ENCODE assay signal across 8 cellular contexts in the genomic region with DNA sequence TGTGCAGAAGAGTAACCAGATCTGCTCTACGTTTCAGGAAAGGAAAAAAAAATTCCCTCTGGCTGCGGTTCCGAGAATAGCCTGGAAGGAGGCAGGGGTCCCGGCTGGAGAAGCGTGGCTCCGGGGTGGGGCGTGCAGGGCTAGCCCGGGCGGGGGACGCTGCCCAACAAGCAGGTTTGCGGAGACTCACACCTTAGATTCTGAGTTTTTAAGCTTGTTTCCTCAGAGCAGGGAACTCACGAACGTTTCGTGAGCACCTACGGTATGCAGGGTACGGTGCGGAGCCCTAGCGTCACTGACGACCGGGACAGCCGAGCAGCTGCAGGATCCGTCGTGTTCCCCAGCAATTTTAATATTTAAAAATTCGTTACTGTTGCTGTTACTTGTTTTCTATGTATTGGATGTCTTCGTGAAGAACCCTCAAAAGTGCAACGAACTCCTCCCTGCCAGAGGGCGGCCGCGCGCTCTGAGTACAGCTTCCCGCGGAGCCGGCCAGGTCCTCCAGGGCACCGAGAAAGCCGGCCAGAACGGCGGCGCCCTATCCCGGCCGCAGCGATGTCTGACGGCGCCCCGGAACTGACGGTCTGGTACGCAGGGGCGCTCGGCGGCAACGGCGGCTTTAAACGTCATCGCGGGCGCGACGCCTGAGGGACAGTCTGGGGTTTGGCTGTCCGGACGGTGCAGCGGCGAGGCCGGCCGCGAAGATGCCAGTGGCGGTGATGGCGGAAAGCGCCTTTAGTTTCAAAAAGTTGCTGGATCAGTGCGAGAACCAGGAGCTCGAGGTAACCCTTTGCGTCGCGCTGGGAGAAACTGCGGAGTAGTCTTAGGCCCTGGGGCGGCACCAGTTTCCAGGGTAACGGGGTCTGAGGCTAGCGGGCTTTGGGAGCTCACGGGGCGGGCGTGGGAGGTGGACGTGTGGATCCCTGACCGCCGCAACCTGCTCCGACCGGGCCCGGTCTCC. TPM values are rescaled to one million over a fixed set of nuclear protein-coding genes. Genes with fewer than 3 reads are reported as not detected.
A peak's percentile ranks its signal among the peaks of the same experiment; 100 is the strongest.
DNase-seq lines count a peak whose midpoint lies in the region; ATAC-seq, FAIRE-seq and TF ChIP-seq lines count a peak whose summit lies in the region.

COPS8 (plus strand) TSS at position 629 of the 961 bp plus-strand sequence; CDS start at position 705, 76 bp downstream.

- no peaks in the 10 kb centered on the region for H3K27me3 ChIP-seq in keratinocyte (ENCODE audit: control insufficient read depth, extremely low read depth, insufficient read depth, low read length)

- peak within 1 kb of the TSS; percentile 96 for H3K4me2 ChIP-seq in keratinocyte (ENCODE audit: control insufficient read depth, extremely low read depth, insufficient read depth, low read depth, low read length)

- no peaks in the 10 kb centered on the region for H3K9me3 ChIP-seq in keratinocyte (ENCODE audit: control insufficient read depth, low read depth, low read length)

- H3K9me1 ChIP-seq in keratinocyte (ENCODE audit: control insufficient read depth, extremely low read depth, insufficient read depth, low read length): no peaks in the 10 kb centered on the region

- H3K4me1 ChIP-seq in keratinocyte (ENCODE audit: control insufficient read depth, extremely low read depth, insufficient read depth, low read length): peaks cover 10% of the 10 kb centered on the region

- TF ChIP-seq POLR2A in GM19099 (IDR thresholded peaks at IDR 0.05; ENCODE audit: extremely low read depth, insufficient read length, low read depth): peak; percentile 92

- dilution Hi-C loops in keratinocyte (cut with MboI; ENCODE audit: extremely low pct_ligation_motif_present, low sequenced_read_pairs): no loop called here

- peak within 1 kb of the TSS; percentile 92 for H3K27ac ChIP-seq in keratinocyte (ENCODE audit: control insufficient read depth, insufficient read depth, low read length)

- no peaks in the 10 kb centered on the region for H4K20me1 ChIP-seq in keratinocyte (ENCODE audit: control insufficient read depth, extremely low read depth, insufficient read depth, low read length)

- H2AFZ ChIP-seq in keratinocyte (ENCODE audit: control insufficient read depth, low read length): peak within 1 kb of the TSS; percentile 98

- no peak for FAIRE-seq in keratinocyte (lab: Jason Lieb, UNC)

- peak within 1 kb of the TSS; percentile 78 to 98 (median 97) for H3K4me3 ChIP-seq in keratinocyte (ENCODE audit: control insufficient read depth in 2 of 3, extremely low read depth in 1 of 3, insufficient read depth in 2 of 3, low read depth in 1 of 3, low read length in 3 of 3)

- DNase-seq in AML-193 (lab: John Stamatoyannopoulos, UW): peak; percentile 81 to 86
- DNase-seq in NCI-H510A (lab: John Stamatoyannopoulos, UW): peak; percentile 89
- peak; percentile 86 for DNase-seq in activated CD4-positive, alpha-beta T cell treated with anti-CD3 and anti-CD28 coated beads for 1 hour
- DNase-seq in cerebellum (ENCODE audit: low spot score): peak; percentile 92
- no peak for DNase-seq in keratinocyte (ENCODE audit: low read depth, low spot score)
- peak; percentile 79 to 82 for DNase-seq in stimulated activated CD4-positive, alpha-beta T cell treated with anti-CD3 and anti-CD28 coated beads, Interleukin-15, amount 100 ng/mL, for 1 hour (ENCODE audit: low read depth in 1 of 2, low spot score in 1 of 2)

- ATAC-seq in HG03432 (IDR thresholded peaks at IDR 0.05; ENCODE audit: unreplicated experiment): peak; percentile 98

- peak within 1 kb of the TSS; percentile 96 for H3K9ac ChIP-seq in keratinocyte (ENCODE audit: control insufficient read depth, extremely low read depth, insufficient read depth, low read length)

- H3K79me2 ChIP-seq in keratinocyte (ENCODE audit: control insufficient read depth, insufficient read depth, low read length): peaks cover 41% of the 10 kb centered on the region

- peaks cover 0 to 10% of the 10 kb centered on the region in 2 experiments for H3K36me3 ChIP-seq in keratinocyte (ENCODE audit: control insufficient read depth in 2 of 2, extremely low read depth in 1 of 2, insufficient read depth in 2 of 2, low read length in 2 of 2)

- TF ChIP-seq CTCF in keratinocyte (optimal IDR thresholded peaks at IDR 0.05 in 1 of 3, IDR thresholded peaks at IDR 0.05 in 1 of 3, conservative IDR thresholded peaks at IDR 0.05 in 1 of 3; ENCODE audit: extremely low read depth in 1 of 3, insufficient read depth in 2 of 3, low read length in 3 of 3): peak in 2 of 3 experiments; percentile 25 to 35

RNA-seq across cellular contexts. Expression of gene COPS8, which starts in this region (rescaled TPM):
- total RNA-seq in cerebellum: 108 TPM
- polyA plus RNA-seq in keratinocyte: 84.5 to 136 TPM (median 102 TPM) in 3 replicates
- polyA plus RNA-seq in keratinocyte (2011; ENCODE audit: low read depth): 99.7 TPM
- polyA plus RNA-seq in keratinocyte (2011; cell fraction: cytosol; rRNA removed): 84.9 and 153 TPM in 2 replicates
- 64.7 and 80.2 TPM in 2 replicates for polyA plus RNA-seq in keratinocyte (2011; cell fraction: nucleus; rRNA removed)
- polyA plus RNA-seq in keratinocyte (2012; ENCODE audit: low replicate concordance): 45.1 and 50.6 TPM in 2 replicates
- 11.7 to 39.7 TPM (median 35.1 TPM) in 3 replicates for polyA minus RNA-seq in keratinocyte
- 52.4 TPM for polyA minus RNA-seq in keratinocyte (2011; cell fraction: cytosol; rRNA and poly(A)+ RNA removed)
- 15.7 and 30.3 TPM in 2 replicates for polyA minus RNA-seq in keratinocyte (2011; cell fraction: nucleus; rRNA and poly(A)+ RNA removed)
